In the genomic region with DNA sequence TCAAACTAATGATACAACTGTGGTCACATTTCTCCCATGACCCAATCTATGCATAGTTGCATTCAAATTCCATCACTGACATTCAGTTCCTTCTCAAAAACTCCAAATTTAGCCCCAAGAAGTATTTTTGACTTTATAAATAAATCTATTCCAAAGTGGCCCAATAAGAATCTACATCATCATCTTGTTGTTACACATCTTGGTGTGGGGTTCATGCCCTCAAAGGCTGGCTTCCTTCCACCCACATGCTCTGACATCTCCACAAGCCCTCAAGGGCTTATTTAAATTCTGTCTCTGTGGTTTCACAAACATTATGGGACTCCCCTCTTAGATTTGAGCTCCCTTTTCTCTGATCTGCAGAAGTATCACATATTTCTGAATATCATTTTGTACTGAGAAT, we compare ENCODE assay signal across 21 cellular contexts.
DNase-seq lines count a peak whose midpoint lies in the region; ATAC-seq and TF ChIP-seq lines count a peak whose summit lies in the region.
"Had no signal": no experiment of that assay in that cellular context is flagged by ENCODE, and none has a peak within 500 bp of the region (broad histone marks: within the 10 kb centered on the region; RNA-seq: fewer than 3 reads in every experiment).

No MANE protein-coding gene starts in this region.

- intact Hi-C loops in IMR-90 (cut with micrococcal nuclease), result no loop called here

- no peaks in the 10 kb centered on the region for H3K27me3 Mint-ChIP-seq in activated T-cell treated with anti-CD3 and anti-CD28 coated beads, Interleukin-2, amount 50 U/mL, for 24 hours
- H3K27me3 Mint-ChIP-seq: CD4-positive, alpha-beta T cell had no signal

- no peak overlapping the region for H2BK120ac ChIP-seq in IMR-90 (ENCODE audit: low read depth, low read length)

- H3K27ac ChIP-seq in IMR-90 (ENCODE audit: insufficient read depth, low read length), result no peak overlapping the region
- H3K27ac ChIP-seq: BLaER1, PC-9, RWPE1, SK-N-MC had no signal

- no peak overlapping the region for H3K4me3 Mint-ChIP-seq in activated T-cell treated with anti-CD3 and anti-CD28 coated beads, Interleukin-2, amount 50 U/mL, for 24 hours
- H3K4me3 Mint-ChIP-seq: CD4-positive, alpha-beta T cell had no signal

- H2BK15ac ChIP-seq in IMR-90 (ENCODE audit: low read depth, low read length), result no peak overlapping the region

- H3K9me3 ChIP-seq in IMR-90 (ENCODE audit: control insufficient read depth, insufficient read depth, low read length), result no peaks in the 10 kb centered on the region
- H3K9me3 ChIP-seq: BLaER1 had no signal

- H3K36me3 Mint-ChIP-seq in activated T-cell treated with anti-CD3 and anti-CD28 coated beads, Interleukin-2, amount 50 U/mL, for 24 hours (ENCODE audit: low read depth), result no peaks in the 10 kb centered on the region

- H3K9me1 ChIP-seq in IMR-90 (ENCODE audit: insufficient read depth, low read length), result no peaks in the 10 kb centered on the region

- peaks cover 13% of the 10 kb centered on the region for H3K9me3 Mint-ChIP-seq in activated T-cell treated with anti-CD3 and anti-CD28 coated beads, Interleukin-2, amount 50 U/mL, for 24 hours

- dilution Hi-C loops in IMR-90 (cut with HindIII; ENCODE audit: low sequenced_read_pairs, unreplicated experiment), result no loop called here

- no peaks in the 10 kb centered on the region for H3K36me3 ChIP-seq in IMR-90 (ENCODE audit: control insufficient read depth, insufficient read depth, low read length)
- H3K36me3 ChIP-seq: BLaER1 had no signal

- DNase-seq in IMR-90, result peak; percentile 32
- DNase-seq in astrocyte of the cerebellum (ENCODE audit: low read depth), result peak; percentile 38
- peak; percentile 10 for DNase-seq in fibroblast of gingiva (ENCODE audit: low read depth)
- DNase-seq in NCI-H1694 treated with DMSO at 0.1 percent for 48 hours (lab: John Stamatoyannopoulos, UW), result no peak
- DNase-seq in kidney glomerular epithelial cell (lab: John Stamatoyannopoulos, UW), result no peak
- no peak for DNase-seq in KG1 (lab: John Stamatoyannopoulos, UW)
- DNase-seq in activated T-cell treated with anti-CD3 and anti-CD28 coated beads, Interleukin-2, amount 50 U/mL, for 24 hours, result no peak
- DNase-seq: CD4-positive, alpha-beta T cell; COR-L47; DMS79 treated with DMSO at 0.1 percent for 48 hours; MM.1S; NCI-H1048; NCI-H1417 treated with DMSO at 0.1 percent for 48 hours; NCI-H1930; NCI-H510A; NCI-H748 treated with DMSO at 0.1 percent for 48 hours; PC-9; SHP77 treated with DMSO at 0.1 percent for 48 hours had no signal

- no peak overlapping the region for H3K56ac ChIP-seq in IMR-90 (ENCODE audit: extremely low read depth, insufficient read depth, low read length)

- H3K4me3 ChIP-seq in IMR-90 (ENCODE audit: insufficient read depth, low read depth, low read length), result no peak overlapping the region
- no peak overlapping the region for H3K4me3 ChIP-seq in astrocyte of the cerebellum (ENCODE audit: low read depth, low read length)
- H3K4me3 ChIP-seq: BLaER1, PC-9, SK-N-MC had no signal

- TF ChIP-seq CTCF in IMR-90 (conservative IDR thresholded peaks at IDR 0.05; ENCODE audit: low read depth, low read length) (no peak), astrocyte of the cerebellum (IDR thresholded peaks at IDR 0.05; ENCODE audit: low read depth, low read length, missing control alignments) (no peak)

- no TSS peak for BruUV-seq in IMR-90 (replicated peaks; lab: Mats Ljungman, UMichigan)

- in situ Hi-C loops in IMR-90 (cut with MboI; ENCODE audit: low sequenced_read_pairs), result no loop called here
- in situ Hi-C loops in astrocyte of the cerebellum (cut with HindIII; ENCODE audit: low sequenced_read_pairs), result no loop called here

- H4K91ac ChIP-seq in IMR-90 (ENCODE audit: insufficient read depth, low read depth, low read length), result no peak overlapping the region

- CTCF ChIA-PET in IMR-90 (lab: Yijun Ruan, JAX), result interaction anchor here (0.5 kb wide), 1 partner anchor 113 kb away, joined by 3 read pairs; no protein-coding TSS in a partner anchor

- no peak overlapping the region for H3K18ac ChIP-seq in IMR-90 (ENCODE audit: low read depth, low read length)

- no peak overlapping the region for H2BK20ac ChIP-seq in IMR-90 (ENCODE audit: low read depth, low read length)

- H3K27me3 ChIP-seq in IMR-90 (ENCODE audit: control insufficient read depth, insufficient read depth, low read length), result no peaks in the 10 kb centered on the region
- H3K27me3 ChIP-seq: BLaER1 had no signal

- TF ChIP-seq POLR2A in IMR-90 (IDR thresholded peaks at IDR 0.05; ENCODE audit: low read depth, low read length), result no peak

- H4K20me1 ChIP-seq in IMR-90 (ENCODE audit: insufficient read depth, low read length), result no peaks in the 10 kb centered on the region
- H4K20me1 ChIP-seq: BLaER1 had no signal

- no peak overlapping the region for H2AFZ ChIP-seq in IMR-90 (replicated peaks; ENCODE audit: low read length, poor library complexity)
- H2AFZ ChIP-seq: PC-9 had no signal

- H3K4me1 Mint-ChIP-seq in activated T-cell treated with anti-CD3 and anti-CD28 coated beads, Interleukin-2, amount 50 U/mL, for 24 hours (ENCODE audit: low read depth), result no peaks in the 10 kb centered on the region

- POLR2A ChIA-PET in IMR-90 (lab: Charles Lee; ENCODE audit: unreplicated experiment), result no interaction called here

- no peak overlapping the region for H3K23ac ChIP-seq in IMR-90 (ENCODE audit: low read depth, low read length)

- no peak overlapping the region for H2BK5ac ChIP-seq in IMR-90 (ENCODE audit: low read depth, low read length, poor library complexity, severe bottlenecking)

- H3K4me2 ChIP-seq in IMR-90 (ENCODE audit: low read depth, low read length), result no peak overlapping the region
- H3K4me2 ChIP-seq: BLaER1, PC-9 had no signal

- H4K5ac ChIP-seq in IMR-90 (ENCODE audit: low read depth, low read length), result no peak overlapping the region

- no peak overlapping the region for H3K14ac ChIP-seq in IMR-90 (replicated peaks; ENCODE audit: low read depth, low read length)

- H4K8ac ChIP-seq in IMR-90 (ENCODE audit: low read depth in 2 of 2, low read length in 2 of 2), result no peak overlapping the region

- no peak for ATAC-seq in IMR-90 (ENCODE audit: low read depth)

- no peak overlapping the region for H2AK5ac ChIP-seq in IMR-90 (ENCODE audit: low read depth, low read length)

- no peaks in the 10 kb centered on the region for H3K79me1 ChIP-seq in IMR-90 (ENCODE audit: low read depth in 1 of 2, low read length in 2 of 2)

- no peak for TF ChIP-seq RAD21 in IMR-90 (IDR thresholded peaks at IDR 0.05; ENCODE audit: low read length)

- no peak overlapping the region for H2AK9ac ChIP-seq in IMR-90 (replicated peaks; ENCODE audit: low read depth, low read length, poor library complexity)

- H3K4ac ChIP-seq in IMR-90 (ENCODE audit: low read depth, low read length), result no peak overlapping the region

- no peaks in the 10 kb centered on the region for H3K4me1 ChIP-seq in IMR-90 (ENCODE audit: control insufficient read depth, insufficient read depth, low read length)
- H3K4me1 ChIP-seq: BLaER1 had no signal

- H3K9ac ChIP-seq in IMR-90 (ENCODE audit: low read depth, low read length), result no peak overlapping the region
- H3K9ac ChIP-seq: BLaER1 had no signal

- H3K27ac Mint-ChIP-seq in activated T-cell treated with anti-CD3 and anti-CD28 coated beads, Interleukin-2, amount 50 U/mL, for 24 hours, result no peak overlapping the region
- H3K27ac Mint-ChIP-seq: CD4-positive, alpha-beta T cell had no signal

TF ChIP-seq in IMR-90, 13 proteins besides CTCF, POLR2A, EP300 and RAD21:
- TF ChIP-seq BHLHE40 (IDR thresholded peaks at IDR 0.05; ENCODE audit: low read depth, low read length) (no peak), RFX5 (IDR thresholded peaks at IDR 0.05; ENCODE audit: low read depth, low read length) (no peak), MAZ (IDR thresholded peaks at IDR 0.05; ENCODE audit: borderline replicate concordance, low read depth, low read length) (no peak), RCOR1 (IDR thresholded peaks at IDR 0.05; ENCODE audit: insufficient replicate concordance, low read length) (no peak), MXI1 (IDR thresholded peaks at IDR 0.05; ENCODE audit: borderline replicate concordance, low read depth, low read length) (no peak), CEBPB (IDR thresholded peaks at IDR 0.05; ENCODE audit: low read depth, low read length) (no peak), NFE2L2 (IDR thresholded peaks at IDR 0.05; ENCODE audit: low read depth, low read length) (no peak), SMC3 (IDR thresholded peaks at IDR 0.05; ENCODE audit: low read depth, low read length) (no peak), MAFK (IDR thresholded peaks at IDR 0.05; ENCODE audit: low read depth, low read length) (no peak), FOS (IDR thresholded peaks at IDR 0.05; ENCODE audit: low read depth, low read length) (no peak), CHD1 (IDR thresholded peaks at IDR 0.05; ENCODE audit: low read depth, low read length) (no peak)
- TF ChIP-seq, protein P1, sequence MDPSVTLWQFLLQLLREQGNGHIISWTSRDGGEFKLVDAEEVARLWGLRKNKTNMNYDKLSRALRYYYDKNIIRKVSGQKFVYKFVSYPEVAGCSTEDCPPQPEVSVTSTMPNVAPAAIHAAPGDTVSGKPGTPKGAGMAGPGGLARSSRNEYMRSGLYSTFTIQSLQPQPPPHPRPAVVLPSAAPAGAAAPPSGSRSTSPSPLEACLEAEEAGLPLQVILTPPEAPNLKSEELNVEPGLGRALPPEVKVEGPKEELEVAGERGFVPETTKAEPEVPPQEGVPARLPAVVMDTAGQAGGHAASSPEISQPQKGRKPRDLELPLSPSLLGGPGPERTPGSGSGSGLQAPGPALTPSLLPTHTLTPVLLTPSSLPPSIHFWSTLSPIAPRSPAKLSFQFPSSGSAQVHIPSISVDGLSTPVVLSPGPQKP (IDR thresholded peaks at IDR 0.05; ENCODE audit: borderline replicate concordance, low read depth, low read length), result no peak
- TF ChIP-seq, protein P2, sequence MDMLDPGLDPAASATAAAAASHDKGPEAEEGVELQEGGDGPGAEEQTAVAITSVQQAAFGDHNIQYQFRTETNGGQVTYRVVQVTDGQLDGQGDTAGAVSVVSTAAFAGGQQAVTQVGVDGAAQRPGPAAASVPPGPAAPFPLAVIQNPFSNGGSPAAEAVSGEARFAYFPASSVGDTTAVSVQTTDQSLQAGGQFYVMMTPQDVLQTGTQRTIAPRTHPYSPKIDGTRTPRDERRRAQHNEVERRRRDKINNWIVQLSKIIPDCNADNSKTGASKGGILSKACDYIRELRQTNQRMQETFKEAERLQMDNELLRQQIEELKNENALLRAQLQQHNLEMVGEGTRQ (IDR thresholded peaks at IDR 0.05; ENCODE audit: low read depth, low read length), result no peak

Comparison
In these comparisons a context has a peak if more than half of its experiments do, and no peak if none do; other contexts are left out.
1. DNase-seq: peak in IMR-90 (single experiment), astrocyte of the cerebellum (single experiment) and fibroblast of gingiva (single experiment); none in NCI-H1694 treated with DMSO at 0.1 percent for 48 hours (single experiment), kidney glomerular epithelial cell (single experiment), KG1 (single experiment) and activated T-cell treated with anti-CD3 and anti-CD28 coated beads, Interleukin-2, amount 50 U/mL, for 24 hours (single experiment).